33 cellular contexts compared by ENCODE assay signal in the genomic region with DNA sequence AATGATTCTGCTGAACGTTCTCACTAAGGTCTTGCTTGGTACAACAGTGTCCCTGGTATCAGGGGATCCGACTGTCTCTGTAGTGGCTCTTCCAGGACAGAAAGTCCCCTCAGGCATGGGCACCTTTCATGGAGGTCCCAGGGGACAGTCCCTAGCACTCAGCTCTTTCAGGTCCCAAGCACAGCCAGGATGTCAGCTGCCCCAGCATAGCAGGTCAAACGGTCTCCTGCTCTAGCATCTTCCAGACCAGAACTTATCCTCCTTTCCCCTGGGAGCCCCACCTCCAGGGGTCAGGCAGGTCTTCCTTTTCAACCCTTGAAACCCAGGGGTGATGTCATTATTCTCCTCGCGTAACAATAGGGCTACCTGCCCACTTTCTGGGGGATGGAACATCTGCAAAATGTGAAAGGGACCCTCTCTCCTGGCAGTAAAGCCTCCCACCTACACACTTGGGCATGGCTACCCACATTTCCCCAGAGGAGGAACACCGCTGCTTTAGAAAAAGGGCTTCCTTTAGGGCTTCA. TPM values are rescaled to one million over a fixed set of nuclear protein-coding genes. Genes with fewer than 3 reads are reported as not detected.
"Had no signal": no experiment of that assay in that cellular context is flagged by ENCODE, and none has a peak within 500 bp of the region (broad histone marks: within the 10 kb centered on the region; RNA-seq: fewer than 3 reads in every experiment).

No MANE protein-coding gene starts in this region.

- H3K36me3 ChIP-seq: uterus had no signal

- H3K27me3 Mint-ChIP-seq: naive thymus-derived CD4-positive, alpha-beta T cell; natural killer cell treated with Interleukin-12 subunit alpha and Interleukin-12 subunit beta and Interleukin-15 and Interleukin-18, amount 100 ng/mL, for 72 hours; stimulated activated naive CD8-positive, alpha-beta T cell treated with anti-CD3 and anti-CD28 coated beads, Interleukin-15, Interleukin-2, amounts not matched to agents 100 ng/mL and 50 ng/mL, for 24 hours; type B pancreatic cell had no signal

- DNase-seq: heart right ventricle; left colon; midbrain; mucosa of descending colon; naive thymus-derived CD4-positive, alpha-beta T cell; pancreas; retina; right cardiac atrium; sigmoid colon; small intestine; spleen; stimulated activated CD4-positive, alpha-beta T cell treated with anti-CD3 and anti-CD28 coated beads, Interleukin-4, amount 100 ng/mL, for 24 hours; stimulated activated naive CD4-positive, alpha-beta T cell; tibial artery; uterus had no signal

- FAIRE-seq: pancreas, small intestine had no signal

- H3K27ac ChIP-seq: heart right ventricle, hepatocyte, left lung, pancreas, sigmoid colon, spleen, thoracic aorta, tibial artery, uterus had no signal

- H3K4me1 ChIP-seq: left lung, pancreas, prostate gland, sigmoid colon, spleen, suprapubic skin, uterus had no signal

- H3K79me2 ChIP-seq: hepatocyte had no signal

- H2AFZ ChIP-seq: hepatocyte had no signal

- H3K4me3 Mint-ChIP-seq: memory B cell; naive thymus-derived CD4-positive, alpha-beta T cell; natural killer cell treated with Interleukin-12 subunit alpha and Interleukin-12 subunit beta and Interleukin-15 and Interleukin-18, amount 100 ng/mL, for 72 hours; stimulated activated effector memory CD8-positive, alpha-beta T cell treated with anti-CD3 and anti-CD28 coated beads, Interleukin-12 subunit alpha, Interleukin-12 subunit beta, amount 100 ng/mL, for 72 hours; stimulated activated naive CD8-positive, alpha-beta T cell treated with anti-CD3 and anti-CD28 coated beads, Interleukin-15, Interleukin-2, amounts not matched to agents 100 ng/mL and 50 ng/mL, for 24 hours; type B pancreatic cell had no signal

- H3K4me3 ChIP-seq: heart right ventricle, hepatocyte, left lung, lung, mucosa of descending colon, pancreas, prostate gland, sigmoid colon, spleen, suprapubic skin, thoracic aorta, tibial artery, uterus had no signal

- H3K9me3 ChIP-seq: mucosa of descending colon, pancreas, prostate gland, suprapubic skin, thoracic aorta, uterus had no signal

- H3K36me3 Mint-ChIP-seq: stimulated activated effector memory CD8-positive, alpha-beta T cell treated with anti-CD3 and anti-CD28 coated beads, Interleukin-12 subunit alpha, Interleukin-12 subunit beta, amount 100 ng/mL, for 72 hours had no signal

- H3K27ac Mint-ChIP-seq: memory B cell; naive thymus-derived CD4-positive, alpha-beta T cell; natural killer cell treated with Interleukin-12 subunit alpha and Interleukin-12 subunit beta and Interleukin-15 and Interleukin-18, amount 100 ng/mL, for 72 hours; stimulated activated effector memory CD8-positive, alpha-beta T cell treated with anti-CD3 and anti-CD28 coated beads, Interleukin-12 subunit alpha, Interleukin-12 subunit beta, amount 100 ng/mL, for 72 hours; stimulated activated naive CD8-positive, alpha-beta T cell treated with anti-CD3 and anti-CD28 coated beads, Interleukin-15, Interleukin-2, amounts not matched to agents 100 ng/mL and 50 ng/mL, for 24 hours; type B pancreatic cell had no signal

- H3K4me1 Mint-ChIP-seq: memory B cell; naive thymus-derived CD4-positive, alpha-beta T cell; stimulated activated effector memory CD8-positive, alpha-beta T cell treated with anti-CD3 and anti-CD28 coated beads, Interleukin-12 subunit alpha, Interleukin-12 subunit beta, amount 100 ng/mL, for 72 hours had no signal

- H3K9me3 Mint-ChIP-seq: stimulated activated naive CD8-positive, alpha-beta T cell treated with anti-CD3 and anti-CD28 coated beads, Interleukin-15, Interleukin-2, amounts not matched to agents 100 ng/mL and 50 ng/mL, for 24 hours had no signal

- H3K27me3 ChIP-seq: heart right ventricle, hepatocyte, left lung, pancreas, sigmoid colon, spleen, suprapubic skin, tibial artery, uterus had no signal

- H3K4me2 ChIP-seq: hepatocyte had no signal

RNA-seq across cellular contexts. Expression of gene CRYBB3, which starts 24.7 kb away (rescaled TPM):
- total RNA-seq: hepatocyte; lung; mesenteric fat pad; myocyte; naive thymus-derived CD4-positive, alpha-beta T cell; omental fat pad; right cardiac atrium; sigmoid colon; spleen; subcutaneous adipose tissue; suprapubic skin; ureter; uterus had no signal
- polyA plus RNA-seq: hepatocyte; keratinocyte; naive thymus-derived CD4-positive, alpha-beta T cell; neural cell had no signal

RNA-seq across cellular contexts. Expression of gene CRYBB2, which starts 44.5 kb away (rescaled TPM):
- total RNA-seq: heart right ventricle; left lung; mesenteric fat pad; myocyte; naive thymus-derived CD4-positive, alpha-beta T cell; natural killer cell treated with Interleukin-12 subunit alpha and Interleukin-12 subunit beta and Interleukin-15 and Interleukin-18, amount 100 ng/mL, for 72 hours; omental fat pad; right cardiac atrium; subcutaneous adipose tissue; uterus had no signal
- polyA plus RNA-seq: hepatocyte; naive thymus-derived CD4-positive, alpha-beta T cell; neural cell; right cardiac atrium had no signal
